Comparison of ENCODE assay signal across 12 cellular contexts in genomic region chr7:88095-88926, GRCh38.
DNase-seq lines count a peak whose midpoint lies in the region; ATAC-seq, FAIRE-seq and TF ChIP-seq lines count a peak whose summit lies in the region.
"Had no signal": no experiment of that assay in that cellular context is flagged by ENCODE, and none has a peak within 500 bp of the region (broad histone marks: within the 10 kb centered on the region; RNA-seq: fewer than 3 reads in every experiment).

No MANE protein-coding gene starts in this region.

- TF ChIP-seq RAD21 in H1 (IDR thresholded peaks at IDR 0.05 in 1 of 2, conservative IDR thresholded peaks at IDR 0.05 in 1 of 2; ENCODE audit: low read depth in 2 of 2, low read length in 2 of 2), result peak; percentile 63 to 73

- H2BK5ac ChIP-seq in H1 (ENCODE audit: low read depth, low read length) (no peak overlapping the region), neuronal stem cell (ENCODE audit: low read length) (peak overlapping the region; percentile 30)

- H3K27me3 ChIP-seq in BLaER1 (no peaks in the 10 kb centered on the region), H1 (replicated peaks in 1 of 4; ENCODE audit: control insufficient read depth in 3 of 4, extremely low read depth in 1 of 4, insufficient read depth in 3 of 4, low read length in 3 of 4) (peaks cover 0 to 2% (median 0%) of the 10 kb centered on the region in 4 experiments; a peak in 1 of 7 replicates), neuronal stem cell (ENCODE audit: control insufficient read depth in 3 of 3, insufficient read depth in 3 of 3, low read depth in 1 of 3, low read length in 3 of 3) (peaks cover 0 to 44% (median 4%) of the 10 kb centered on the region in 3 experiments)
- H3K27me3 ChIP-seq: neutrophil had no signal

- peaks cover 94% of the 10 kb centered on the region for H3K4me1 ChIP-seq in BLaER1
- peaks cover 9 to 21% (median 12%) of the 10 kb centered on the region in 4 experiments for H3K4me1 ChIP-seq in H1 (replicated peaks in 1 of 4; ENCODE audit: control insufficient read depth in 3 of 4, insufficient read depth in 4 of 4, low read length in 3 of 4)
- H3K4me1 ChIP-seq in neuronal stem cell (ENCODE audit: control insufficient read depth in 2 of 2, insufficient read depth in 1 of 2, low read depth in 1 of 2, low read length in 2 of 2), result peaks cover 0 to 38% of the 10 kb centered on the region in 2 donors

- H4K5ac ChIP-seq in H1 (ENCODE audit: insufficient read length, low read depth, low read length), result no peak overlapping the region

- CTCF ChIA-PET in H1 (lab: Charles Lee; ENCODE audit: partially characterized antibody), result interaction anchor here (0.6 to 3.9 kb wide), 15 partner anchors 9 to 174 kb away, joined by 3 to 20 read pairs (median 5); no protein-coding TSS in a partner anchor

- H3K4me3 ChIP-seq in BLaER1 (no peak overlapping the region; the same call in 1 of the 2 replicates), H1 (ENCODE audit: extremely low read depth in 1 of 4, insufficient read depth in 2 of 4, low read depth in 3 of 4, low read length in 4 of 4) (no peak overlapping the region), neuronal stem cell (ENCODE audit: low read length in 2 of 2) (no peak overlapping the region)

- DNase-seq in Kasumi-1 (lab: John Stamatoyannopoulos, UW) (peak; percentile 6 to 11), H1 (ENCODE audit: low read depth in 1 of 2, low spot score in 2 of 2) (peak in 1 of 2 experiments; percentile 62), neuronal stem cell (ENCODE audit: low spot score) (no peak), GM19238 (ENCODE audit: insufficient read length, low spot score) (no peak), hypothalamus (lab: John Stamatoyannopoulos, UW) (no peak)
- DNase-seq in activated naive CD4-positive, alpha-beta T cell treated with Interleukin-2 at 50 U/mL for 16 hours, result no peak
- DNase-seq: CD4-positive, CD25-positive, alpha-beta regulatory T cell; effector CD4-positive, alpha-beta T cell; NCI-H2107 had no signal

- TF ChIP-seq POLR2A in H1 (IDR thresholded peaks at IDR 0.05; ENCODE audit: control extremely low read depth in 1 of 2, low read depth in 2 of 2, low read length in 2 of 2), result no peak

- no peak overlapping the region for H4K91ac ChIP-seq in H1 (replicated peaks; ENCODE audit: insufficient read length, low read length)
- no peak overlapping the region for H4K91ac ChIP-seq in neuronal stem cell (ENCODE audit: low read depth, low read length, poor library complexity)

- H3K56ac ChIP-seq in H1 (replicated peaks; ENCODE audit: insufficient read length, low read depth, low read length), result no peak overlapping the region

- TF ChIP-seq CTCF in H1 (IDR thresholded peaks at IDR 0.05; ENCODE audit: control extremely low read depth in 1 of 3, insufficient read depth in 1 of 3, low read depth in 1 of 3, low read length in 3 of 3), result peak in 2 of 3 experiments; percentile 68 to 69; a peak in 3 of 4 replicates

- POLR2A ChIA-PET in H1 (lab: Charles Lee; ENCODE audit: partially characterized antibody), result interaction anchor here (0.7 to 2.5 kb wide), 5 partner anchors 9 to 32 kb away, joined by 3 to 6 read pairs (median 4); no protein-coding TSS in a partner anchor

- TF ChIP-seq EP300 in H1 (IDR thresholded peaks at IDR 0.05; ENCODE audit: borderline replicate concordance in 1 of 2, low read depth in 2 of 2, low read length in 2 of 2), result no peak

- no peak for ATAC-seq in GM18907 (IDR thresholded peaks at IDR 0.05; ENCODE audit: unreplicated experiment)

- H3K27ac ChIP-seq in BLaER1 (peak overlapping the region; percentile 91), H1 (ENCODE audit: low read depth, low read length) (no peak overlapping the region), neuronal stem cell (replicated peaks; ENCODE audit: low read length) (no peak overlapping the region)
- H3K27ac ChIP-seq: neutrophil had no signal

- H3K23me2 ChIP-seq in H1 (ENCODE audit: low read depth, low read length), result peaks cover 4% of the 10 kb centered on the region; the same call in 1 of the 2 replicates

- H2BK12ac ChIP-seq in H1 (ENCODE audit: low read depth, low read length) (peak overlapping the region; percentile 35; the same call in 1 of the 2 replicates), neuronal stem cell (ENCODE audit: low read length) (peak overlapping the region; percentile 92)

- peaks cover 7 to 12% of the 10 kb centered on the region in 2 experiments; a peak in 3 of 4 replicates for H3K79me2 ChIP-seq in H1 (ENCODE audit: control insufficient read depth in 1 of 2, insufficient read depth in 2 of 2, low read length in 2 of 2)

- H2BK120ac ChIP-seq in H1 (replicated peaks; ENCODE audit: low read depth, low read length) (no peak overlapping the region), neuronal stem cell (ENCODE audit: low read depth, low read length) (peak overlapping the region; percentile 88)

- WGBS in H1 (ENCODE audit: extremely low coverage in 1 of 2, insufficient coverage in 1 of 2, insufficient read length in 1 of 2, insufficient replicate concordance in 2 of 2, low coverage in 1 of 2, low lambda C conversion rate in 2 of 2, missing lambda C conversion rate in 1 of 2), 2 experiments, result 75% methylated on average over 21 of the region's 27 CpGs; no CpG with 5 or more reads in 1 of the 2 experiments
- no CpG with 5 or more reads among the region's 27 CpGs for WGBS in neuronal stem cell (ENCODE audit: extremely low coverage in 2 of 2, insufficient read length in 2 of 2, insufficient replicate concordance in 1 of 2), 2 donors

- H3K9ac ChIP-seq in BLaER1, result peak overlapping the region; percentile 65
- no peak overlapping the region for H3K9ac ChIP-seq in H1 (replicated peaks in 1 of 4; ENCODE audit: extremely low read depth in 1 of 4, low read depth in 3 of 4, low read length in 3 of 4)
- no peak overlapping the region for H3K9ac ChIP-seq in neuronal stem cell (ENCODE audit: low read depth, low read length, poor library complexity)

- H4K8ac ChIP-seq in H1 (ENCODE audit: extremely low read depth, insufficient read depth, low read length), result peak overlapping the region; percentile 58
- no peak overlapping the region for H4K8ac ChIP-seq in neuronal stem cell (ENCODE audit: low read depth, low read length)

- peaks cover 9% of the 10 kb centered on the region; the same call in 1 of the 2 replicates for H3K79me1 ChIP-seq in H1 (ENCODE audit: low read depth, low read length)
- H3K79me1 ChIP-seq in neuronal stem cell (ENCODE audit: low read depth, low read length), result no peaks in the 10 kb centered on the region

- H4K20me1 ChIP-seq in BLaER1, result no peaks in the 10 kb centered on the region
- H4K20me1 ChIP-seq in H1 (replicated peaks in 1 of 2; ENCODE audit: control insufficient read depth in 1 of 2, insufficient read depth in 2 of 2, low read length in 2 of 2), result peaks cover 0 to 9% of the 10 kb centered on the region in 2 experiments

- FAIRE-seq in H1 (lab: Jason Lieb, UNC), result no peak

- H3K36me3 ChIP-seq in BLaER1 (no peaks in the 10 kb centered on the region), H1 (ENCODE audit: control insufficient read depth in 2 of 4, insufficient read depth in 4 of 4, low read length in 3 of 4) (peaks cover 0 to 5% (median 2%) of the 10 kb centered on the region in 4 experiments; a peak in 1 of 8 replicates), neuronal stem cell (replicated peaks in 1 of 2; ENCODE audit: control insufficient read depth in 2 of 2, insufficient read depth in 2 of 2, low read length in 2 of 2) (no peaks in the 10 kb centered on the region)
- H3K36me3 ChIP-seq: neutrophil had no signal

- H2BK15ac ChIP-seq in H1 (ENCODE audit: low read length), result 0 out of 2 replicates have a peak overlapping the region, but pooled peaks have one; percentile 99
- H2BK15ac ChIP-seq in neuronal stem cell (ENCODE audit: low read length), result peak overlapping the region; percentile 81

- H2BK20ac ChIP-seq in H1 (ENCODE audit: low read length), result 0 out of 2 replicates have a peak overlapping the region, but pooled peaks have one; percentile 7

- H3K9me3 ChIP-seq in BLaER1 (no peaks in the 10 kb centered on the region), H1 (ENCODE audit: insufficient read depth in 2 of 2, low read depth in 1 of 2, low read length in 1 of 2) (no peaks in the 10 kb centered on the region), neuronal stem cell (replicated peaks in 1 of 2; ENCODE audit: control insufficient read depth in 2 of 2, insufficient read depth in 1 of 2, low read depth in 1 of 2, low read length in 2 of 2) (peaks cover 0 to 7% of the 10 kb centered on the region in 2 donors)
- H3K9me3 ChIP-seq: neutrophil had no signal

- H3K14ac ChIP-seq in H1 (ENCODE audit: insufficient read length) (no peak overlapping the region), neuronal stem cell (ENCODE audit: low read length) (peak overlapping the region; percentile 43)

- no peak overlapping the region for H3K18ac ChIP-seq in H1 (ENCODE audit: extremely low read depth, low read length)
- peak overlapping the region; percentile 85 for H3K18ac ChIP-seq in neuronal stem cell (ENCODE audit: low read length)

- H3K23ac ChIP-seq in H1 (ENCODE audit: insufficient read length), result no peak overlapping the region
- peak overlapping the region; percentile 81 for H3K23ac ChIP-seq in neuronal stem cell (ENCODE audit: low read depth, low read length, poor library complexity)

- H3K4me2 ChIP-seq in BLaER1, result peak overlapping the region; percentile 96
- no peak overlapping the region for H3K4me2 ChIP-seq in H1 (ENCODE audit: insufficient read depth in 1 of 2, low read depth in 2 of 2, low read length in 2 of 2)
- no peak overlapping the region for H3K4me2 ChIP-seq in neuronal stem cell (ENCODE audit: insufficient read depth, low read length, poor library complexity, severe bottlenecking)

- H2AK5ac ChIP-seq in H1 (ENCODE audit: low read depth, low read length) (peak overlapping the region; percentile 84; the same call in 1 of the 2 replicates), neuronal stem cell (ENCODE audit: low read depth, low read length) (peak overlapping the region; percentile 93)

- H2AFZ ChIP-seq in H1 (ENCODE audit: low read length) (no peak overlapping the region), neuronal stem cell (ENCODE audit: low read length) (no peak overlapping the region)

- H3K4ac ChIP-seq in H1 (replicated peaks; ENCODE audit: insufficient read length, low read depth, low read length), result no peak overlapping the region
- H3K4ac ChIP-seq in neuronal stem cell (ENCODE audit: low read length), result no peak overlapping the region

TF ChIP-seq in H1, 55 proteins besides CTCF, POLR2A, EP300 and RAD21 (continues in another document):
- TF ChIP-seq TCF12 (IDR thresholded peaks at IDR 0.05; ENCODE audit: low read depth, low read length), result no peak
- no peak for TF ChIP-seq RFX5 (IDR thresholded peaks at IDR 0.05; ENCODE audit: borderline replicate concordance, low read depth, low read length)
- no peak for TF ChIP-seq E2F6 (IDR thresholded peaks at IDR 0.05)
- no peak for TF ChIP-seq BCL11A (IDR thresholded peaks at IDR 0.05; ENCODE audit: low read depth in 2 of 2, low read length in 2 of 2)
- no peak for TF ChIP-seq EZH2 (IDR thresholded peaks at IDR 0.05; ENCODE audit: low read depth, low read length, severe bottlenecking)

Comparison
In these comparisons a context has a peak if more than half of its experiments do, and no peak if none do; other contexts are left out.
1. DNase-seq: peak in Kasumi-1 (2 of 2); none in neuronal stem cell (single experiment), GM19238 (single experiment), hypothalamus (0 of 51) and activated naive CD4-positive, alpha-beta T cell treated with Interleukin-2 at 50 U/mL for 16 hours (single experiment).